1 cellular context compared by ENCODE assay signal in genomic region chr4:39609454-39609911, GRCh38.
TF ChIP-seq lines count a peak whose summit lies in the region.

No MANE protein-coding gene starts in this region.

TF ChIP-seq in GM12878, 131 proteins besides CTCF, POLR2A, EP300 and RAD21 (continued from another document and continues in another):
- TF ChIP-seq REST (IDR thresholded peaks at IDR 0.05; ENCODE audit: low read depth, low read length) (no peak), POLR2AphosphoS5 (IDR thresholded peaks at IDR 0.05; ENCODE audit: low read length) (0 out of 2 replicates have a peak, but pooled peaks have one; percentile 34), SMC3 (IDR thresholded peaks at IDR 0.05; ENCODE audit: borderline replicate concordance, low read length) (0 out of 2 replicates have a peak, but pooled peaks have one; percentile 3), RUNX3 (IDR thresholded peaks at IDR 0.05; ENCODE audit: low read length) (peak; percentile 98), ZNF217 (IDR thresholded peaks at IDR 0.05) (peak; percentile 97), TCF7 (IDR thresholded peaks at IDR 0.05; ENCODE audit: borderline replicate concordance) (peak; percentile 86), SMAD1 (IDR thresholded peaks at IDR 0.05; ENCODE audit: low read depth, partially characterized antibody) (peak; percentile 88), PKNOX1 (IDR thresholded peaks at IDR 0.05) (peak; percentile 67), ESRRA (IDR thresholded peaks at IDR 0.05; ENCODE audit: low read length) (no peak; the same call in 1 of the 2 replicates), E2F4 (IDR thresholded peaks at IDR 0.05; ENCODE audit: low read depth, low read length) (no peak), CEBPB (IDR thresholded peaks at IDR 0.05; ENCODE audit: borderline replicate concordance in 1 of 2, low read depth in 2 of 2, low read length in 2 of 2) (peak in 1 of 2 experiments; percentile 75; a peak in 2 of 4 replicates), IKZF2 (IDR thresholded peaks at IDR 0.05) (peak; percentile 100), SKIL (IDR thresholded peaks at IDR 0.05; ENCODE audit: low read depth, poor library complexity, severe bottlenecking) (peak; percentile 100), SUPT20H (IDR thresholded peaks at IDR 0.05; ENCODE audit: borderline replicate concordance, control insufficient read depth, low read depth, low read length) (no peak), ZNF687 (IDR thresholded peaks at IDR 0.05) (peak; percentile 74), YY1 (IDR thresholded peaks at IDR 0.05; ENCODE audit: low read depth, low read length) (0 out of 2 replicates have a peak, but pooled peaks have one; percentile 36), LARP7 (IDR thresholded peaks at IDR 0.05) (no peak), ZBTB4 (CRISPR knock-in tag; IDR thresholded peaks at IDR 0.05) (no peak), BACH1 (IDR thresholded peaks at IDR 0.05; ENCODE audit: borderline replicate concordance) (peak; percentile 98), ZNF207 (IDR thresholded peaks at IDR 0.05; ENCODE audit: borderline replicate concordance) (no peak), IRF4 (IDR thresholded peaks at IDR 0.05; ENCODE audit: low read depth, low read length) (peak; percentile 99), IKZF1 (conservative IDR thresholded peaks at IDR 0.05) (peak; percentile 99), ZNF24 (IDR thresholded peaks at IDR 0.05) (peak; percentile 96), SRF (IDR thresholded peaks at IDR 0.05; ENCODE audit: low read depth in 2 of 2, low read length in 2 of 2) (peak; percentile 94 to 97), JUND (IDR thresholded peaks at IDR 0.05; ENCODE audit: low read depth, low read length) (peak; percentile 89; the same call in 1 of the 2 replicates), ATF7 (IDR thresholded peaks at IDR 0.05; ENCODE audit: low read depth) (peak; percentile 98), MTA2 (IDR thresholded peaks at IDR 0.05; ENCODE audit: low read depth) (peak; percentile 99), NBN (IDR thresholded peaks at IDR 0.05) (peak; percentile 99), RCOR1 (conservative IDR thresholded peaks at IDR 0.05; ENCODE audit: low read depth, low read length) (0 out of 2 replicates have a peak, but pooled peaks have one; percentile 64), RFX5 (IDR thresholded peaks at IDR 0.05; ENCODE audit: low read depth, low read length) (no peak), CBFB (IDR thresholded peaks at IDR 0.05; ENCODE audit: low read depth) (peak; percentile 88), RELA (IDR thresholded peaks at IDR 0.05; ENCODE audit: borderline replicate concordance, partially characterized antibody) (peak; percentile 87), CHD1 (IDR thresholded peaks at IDR 0.05; ENCODE audit: low read depth, low read length) (no peak), CHD2 (IDR thresholded peaks at IDR 0.05; ENCODE audit: borderline replicate concordance, low read depth, low read length) (peak; percentile 87), ZZZ3 (IDR thresholded peaks at IDR 0.05; ENCODE audit: control insufficient read depth, insufficient read length, low read depth) (no peak), CBX5 (IDR thresholded peaks at IDR 0.05; ENCODE audit: low read depth) (peak; percentile 92), CHD4 (IDR thresholded peaks at IDR 0.05) (no peak), ZSCAN29 (IDR thresholded peaks at IDR 0.05) (peak; percentile 86), BCL11A (IDR thresholded peaks at IDR 0.05; ENCODE audit: low read depth, low read length) (peak; percentile 99), ATF2 (IDR thresholded peaks at IDR 0.05; ENCODE audit: low read length) (peak; percentile 98), POU2F2 (IDR thresholded peaks at IDR 0.05; ENCODE audit: borderline replicate concordance, low read depth, low read length) (peak; percentile 89; the same call in 2 of the 3 replicates), DPF2 (IDR thresholded peaks at IDR 0.05) (peak; percentile 100), MLLT1 (IDR thresholded peaks at IDR 0.05) (peak; percentile 96), EZH2 (IDR thresholded peaks at IDR 0.05; ENCODE audit: borderline replicate concordance, control insufficient read depth, low read depth, low read length) (no peak), YBX1 (IDR thresholded peaks at IDR 0.05) (no peak), FOXM1 (IDR thresholded peaks at IDR 0.05; ENCODE audit: low read depth, low read length) (peak; percentile 92), TCF3 (IDR thresholded peaks at IDR 0.05; ENCODE audit: borderline replicate concordance, insufficient read depth, low read depth, low read length) (peak; percentile 37; the same call in 1 of the 2 replicates), NR2C1 (IDR thresholded peaks at IDR 0.05) (peak; percentile 73)
